1 cellular context compared by ENCODE assay signal in genomic region chr11:433111-433510, GRCh38.
TF ChIP-seq lines count a peak whose summit lies in the region.

No MANE protein-coding gene starts in this region.

TF ChIP-seq in H1, 55 proteins besides CTCF, POLR2A, EP300 and RAD21:
- TF ChIP-seq NANOG (IDR thresholded peaks at IDR 0.05; ENCODE audit: insufficient read depth, low read depth, low read length, poor library complexity, severe bottlenecking), result no peak
- TF ChIP-seq SIX5 (IDR thresholded peaks at IDR 0.05; ENCODE audit: low read depth, low read length), result no peak
- no peak for TF ChIP-seq SIN3A (conservative IDR thresholded peaks at IDR 0.05 in 1 of 2, IDR thresholded peaks at IDR 0.05 in 1 of 2; ENCODE audit: low read depth in 1 of 2, low read length in 2 of 2)
- no peak for TF ChIP-seq HDAC6 (IDR thresholded peaks at IDR 0.05; ENCODE audit: low read depth, low read length)
